34 cellular contexts compared by ENCODE assay signal in genomic region chr14:101630056-101630960, GRCh38.
"Had no signal": no experiment of that assay in that cellular context is flagged by ENCODE, and none has a peak within 500 bp of the region (broad histone marks: within the 10 kb centered on the region; RNA-seq: fewer than 3 reads in every experiment).

No MANE protein-coding gene starts in this region.

- H3K9me3 ChIP-seq: MG63, SJCRH30 had no signal

- DNase-seq: activated CD4-positive, alpha-beta memory T cell treated with anti-CD3 and anti-CD28 coated beads for 36 hours; activated CD4-positive, alpha-beta T cell treated with anti-CD3 and anti-CD28 coated beads, Interleukin-2, amount 10 ng/mL, durations not matched to agents 7 days and 5 days; activated CD4-positive, CD25-positive, alpha-beta regulatory T cell; activated CD8-positive, alpha-beta memory T cell treated with anti-CD3 and anti-CD28 coated beads for 24 hours; activated gamma-delta T cell; activated naive CD4-positive, alpha-beta T cell treated with anti-CD3 and anti-CD28 coated beads for 36 hours; activated T-cell treated with anti-CD3 and anti-CD28 coated beads for 4 hours; activated T-cell treated with anti-CD3 and anti-CD28 coated beads, Interleukin-2, amount 50 U/mL, for 48 hours; amygdala; brain microvascular endothelial cell; MG63; MV-4-11; NCI-H1092 treated with DMSO at 0.1 percent for 48 hours; NCI-H1417 treated with DMSO at 0.1 percent for 48 hours; NCI-H187; NCI-H2081; NCI-H2171; NCI-H2227 treated with DMSO at 0.1 percent for 48 hours; NCI-H446 treated with DMSO at 0.1 percent for 48 hours; NCI-H524 treated with DMSO at 0.1 percent for 48 hours; NCI-H82; OCI-M1; RPMI8226; SJCRH30; T-helper 2 cell; T1000 had no signal

- H3K27ac Mint-ChIP-seq: activated CD4-positive, alpha-beta memory T cell treated with anti-CD3 and anti-CD28 coated beads for 36 hours; activated CD4-positive, alpha-beta T cell treated with anti-CD3 and anti-CD28 coated beads, Interleukin-2, amount 10 ng/mL, durations not matched to agents 7 days and 5 days; activated naive CD4-positive, alpha-beta T cell treated with anti-CD3 and anti-CD28 coated beads for 36 hours; activated naive CD8-positive, alpha-beta T cell; activated T-helper 17 cell treated with anti-CD3 and anti-CD28 coated beads, Interleukin-2, amount 50 U/mL, for 72 hours had no signal

- H3K4me1 Mint-ChIP-seq: activated T-helper 17 cell treated with anti-CD3 and anti-CD28 coated beads, Interleukin-2, amount 50 U/mL, for 72 hours had no signal

- FAIRE-seq: astrocyte, TTC549 had no signal

- H3K9me3 Mint-ChIP-seq: activated CD4-positive, alpha-beta memory T cell treated with anti-CD3 and anti-CD28 coated beads for 36 hours; activated CD4-positive, alpha-beta T cell treated with anti-CD3 and anti-CD28 coated beads, Interleukin-2, amount 10 ng/mL, durations not matched to agents 7 days and 5 days; activated naive CD4-positive, alpha-beta T cell treated with anti-CD3 and anti-CD28 coated beads for 36 hours; activated T-helper 17 cell treated with anti-CD3 and anti-CD28 coated beads, Interleukin-2, amount 50 U/mL, for 72 hours had no signal

- H3K27me3 ChIP-seq: MG63, SJCRH30 had no signal

- H3K36me3 ChIP-seq: brain microvascular endothelial cell, cardiac muscle cell, MG63, SJCRH30 had no signal

- H3K4me3 ChIP-seq: cardiac muscle cell, MG63, SJCRH30 had no signal

- H3K4me3 Mint-ChIP-seq: activated CD4-positive, alpha-beta memory T cell treated with anti-CD3 and anti-CD28 coated beads for 36 hours; activated CD4-positive, alpha-beta T cell treated with anti-CD3 and anti-CD28 coated beads, Interleukin-2, amount 10 ng/mL, durations not matched to agents 7 days and 5 days; activated naive CD4-positive, alpha-beta T cell treated with anti-CD3 and anti-CD28 coated beads for 36 hours; activated naive CD8-positive, alpha-beta T cell; activated T-helper 17 cell treated with anti-CD3 and anti-CD28 coated beads, Interleukin-2, amount 50 U/mL, for 72 hours had no signal

- H3K27ac ChIP-seq: brain microvascular endothelial cell, cardiac muscle cell, SJCRH30, VCaP had no signal

- H3K4me1 ChIP-seq: SJCRH30 had no signal

- H3K27me3 Mint-ChIP-seq: activated naive CD8-positive, alpha-beta T cell had no signal

- ATAC-seq: activated T-helper 17 cell treated with anti-CD3 and anti-CD28 coated beads, Interleukin-2, amount 50 U/mL, for 72 hours; Panc1; Right ventricle myocardium inferior had no signal
